In genomic region chr22:38327805-38328204, GRCh38 we compare ENCODE assay signal across 12 cellular contexts. TPM values are rescaled to one million over a fixed set of nuclear protein-coding genes. Genes with fewer than 3 reads are reported as not detected.
DNase-seq lines count a peak whose midpoint lies in the region; ATAC-seq and TF ChIP-seq lines count a peak whose summit lies in the region.
"Had no signal": no experiment of that assay in that cellular context is flagged by ENCODE, and none has a peak within 500 bp of the region (broad histone marks: within the 10 kb centered on the region; RNA-seq: fewer than 3 reads in every experiment).

No MANE protein-coding gene starts in this region.

- peak overlapping the region in 6 of 8 donors; percentile 1 to 85 (median 80) for H3K27ac Mint-ChIP-seq in CD8-positive, alpha-beta memory T cell
- peak overlapping the region; percentile 95 for H3K27ac Mint-ChIP-seq in chondrocyte (ENCODE audit: unreplicated experiment)
- H3K27ac Mint-ChIP-seq in natural killer cell = peak overlapping the region in 1 of 2 donors; percentile 69

- H3K27me3 ChIP-seq in CD8-positive, alpha-beta memory T cell (ENCODE audit: insufficient read depth, low read length, poor library complexity, severe bottlenecking) = no peaks in the 10 kb centered on the region
- H3K27me3 ChIP-seq: heart left ventricle, transverse colon had no signal

- H3K4me1 ChIP-seq in CD8-positive, alpha-beta memory T cell (ENCODE audit: insufficient read depth, low read length) = no peaks in the 10 kb centered on the region
- H3K4me1 ChIP-seq: heart left ventricle, transverse colon had no signal

- H3K4me3 ChIP-seq in CD8-positive, alpha-beta memory T cell (ENCODE audit: low read length) = no peak overlapping the region
- H3K4me3 ChIP-seq: heart left ventricle, transverse colon had no signal

- POLR2A ChIA-PET in CD8-positive, alpha-beta memory T cell (lab: Charles Lee) = no interaction called here

- no peak for DNase-seq in CD8-positive, alpha-beta memory T cell
- DNase-seq in NCI-H2227 treated with DMSO at 0.1 percent for 48 hours (lab: John Stamatoyannopoulos, UW) = peak; percentile 11
- no peak for DNase-seq in chondrocyte (ENCODE audit: low spot score)
- DNase-seq in natural killer cell = no peak
- no peak for DNase-seq in activated CD4-positive, CD25-positive, alpha-beta regulatory T cell treated with anti-CD3 and anti-CD28 coated beads, Interleukin-2, amount 50 U/mL, for 72 hours
- no peak for DNase-seq in NCI-H1694 (lab: John Stamatoyannopoulos, UW)
- DNase-seq: DND-41, heart left ventricle, transverse colon had no signal

- no peaks in the 10 kb centered on the region for H3K9me3 Mint-ChIP-seq in CD8-positive, alpha-beta memory T cell
- H3K9me3 Mint-ChIP-seq in chondrocyte (ENCODE audit: low read depth) (no peaks in the 10 kb centered on the region), natural killer cell (no peaks in the 10 kb centered on the region)

- peaks cover 0 to 8% (median 4%) of the 10 kb centered on the region in 3 donors for H3K4me1 Mint-ChIP-seq in CD8-positive, alpha-beta memory T cell
- H3K4me1 Mint-ChIP-seq in chondrocyte (ENCODE audit: low read depth) (peaks cover 13% of the 10 kb centered on the region), natural killer cell (peaks cover 8% of the 10 kb centered on the region in 2 donors)

- ATAC-seq in natural killer cell (peak; percentile 39 to 63 (median 55)), GM18498 (IDR thresholded peaks at IDR 0.05; ENCODE audit: unreplicated experiment) (no peak), HG02571 (IDR thresholded peaks at IDR 0.05; ENCODE audit: unreplicated experiment) (no peak)
- ATAC-seq: heart left ventricle had no signal

- TF ChIP-seq CTCF in chondrocyte (IDR thresholded peaks at IDR 0.05) = no peak
- no peak for TF ChIP-seq CTCF in natural killer cell (IDR thresholded peaks at IDR 0.05)

- CTCF ChIA-PET in CD8-positive, alpha-beta memory T cell (lab: Charles Lee) = no interaction called here

- intact Hi-C loops in natural killer cell (cut with micrococcal nuclease) = no loop called here

- no peaks in the 10 kb centered on the region for H3K36me3 Mint-ChIP-seq in CD8-positive, alpha-beta memory T cell
- H3K36me3 Mint-ChIP-seq in chondrocyte (ENCODE audit: low read depth) = no peaks in the 10 kb centered on the region
- no peaks in the 10 kb centered on the region for H3K36me3 Mint-ChIP-seq in natural killer cell
- H3K36me3 Mint-ChIP-seq: activated naive CD8-positive, alpha-beta T cell had no signal

- H3K36me3 ChIP-seq in CD8-positive, alpha-beta memory T cell (ENCODE audit: insufficient read depth, low read length) = no peaks in the 10 kb centered on the region
- H3K36me3 ChIP-seq: heart left ventricle, transverse colon had no signal

- H3K4me3 Mint-ChIP-seq in CD8-positive, alpha-beta memory T cell = peak overlapping the region; percentile 25 to 88 (median 56)
- H3K4me3 Mint-ChIP-seq in chondrocyte (ENCODE audit: unreplicated experiment) (peak overlapping the region; percentile 68), natural killer cell (peak overlapping the region; percentile 77)
- H3K4me3 Mint-ChIP-seq: activated naive CD8-positive, alpha-beta T cell had no signal

- H3K27ac ChIP-seq in CD8-positive, alpha-beta memory T cell (ENCODE audit: low read depth, low read length) = no peak overlapping the region
- H3K27ac ChIP-seq: heart left ventricle, transverse colon had no signal

- no peaks in the 10 kb centered on the region for H3K9me3 ChIP-seq in CD8-positive, alpha-beta memory T cell (ENCODE audit: low read length)
- H3K9me3 ChIP-seq: heart left ventricle, transverse colon had no signal

- peaks cover 3 to 4% of the 10 kb centered on the region in 2 donors for H3K27me3 Mint-ChIP-seq in CD8-positive, alpha-beta memory T cell
- H3K27me3 Mint-ChIP-seq in chondrocyte (ENCODE audit: low read depth) (no peaks in the 10 kb centered on the region), natural killer cell (ENCODE audit: low read depth in 2 of 2) (peaks cover 0 to 3% of the 10 kb centered on the region in 2 donors)
- H3K27me3 Mint-ChIP-seq: activated naive CD8-positive, alpha-beta T cell had no signal

RNA-seq across cellular contexts. Expression of gene CSNK1E, which starts 10.6 kb away (rescaled TPM):
- total RNA-seq in CD8-positive, alpha-beta memory T cell = 100 to 1,000 TPM; 102 to 105 TPM
- 14.1 TPM for polyA plus RNA-seq in CD8-positive, alpha-beta memory T cell
- 126 to 132 TPM (median 129 TPM) in 3 replicates for total RNA-seq in chondrocyte
- total RNA-seq in natural killer cell = 100 to 1,000 TPM; 126 to 178 (median 149) TPM

RNA-seq across cellular contexts. Expression of gene TMEM184B, which starts 55.0 kb away (rescaled TPM):
- 10 to 100 TPM; 29.0 to 31.7 TPM for total RNA-seq in CD8-positive, alpha-beta memory T cell
- polyA plus RNA-seq in CD8-positive, alpha-beta memory T cell = 23.4 TPM
- total RNA-seq in chondrocyte (117 to 121 TPM (median 121 TPM) in 3 replicates), natural killer cell (10 to 100 TPM; 58.1 to 72.5 (median 68.6) TPM)

Comparison
In these comparisons a context has a peak if more than half of its experiments do, and no peak if none do; other contexts are left out.
1. ATAC-seq: peak in natural killer cell (3 of 3); none in GM18498 (single experiment) and HG02571 (single experiment).
2. Peak in every context shown above with its lines, with median percentiles within 50 percentile points of each other: H3K4me3 Mint-ChIP-seq.